Comparison of ENCODE assay signal across 1 cellular context in genomic region chr1:202352583-202353197, GRCh38. TPM values are rescaled to one million over a fixed set of nuclear protein-coding genes. Genes with fewer than 3 reads are reported as not detected.
"Had no signal": no experiment of that assay in that cellular context is flagged by ENCODE, and none has a peak within 500 bp of the region (broad histone marks: within the 10 kb centered on the region; RNA-seq: fewer than 3 reads in every experiment).

No MANE protein-coding gene starts in this region.

RNA-seq across cellular contexts. Expression of gene UBE2T, which starts 11.0 kb away (rescaled TPM):
- total RNA-seq: ascending aorta had no signal
